Comparison of ENCODE assay signal across 1 cellular context in the genomic region with DNA sequence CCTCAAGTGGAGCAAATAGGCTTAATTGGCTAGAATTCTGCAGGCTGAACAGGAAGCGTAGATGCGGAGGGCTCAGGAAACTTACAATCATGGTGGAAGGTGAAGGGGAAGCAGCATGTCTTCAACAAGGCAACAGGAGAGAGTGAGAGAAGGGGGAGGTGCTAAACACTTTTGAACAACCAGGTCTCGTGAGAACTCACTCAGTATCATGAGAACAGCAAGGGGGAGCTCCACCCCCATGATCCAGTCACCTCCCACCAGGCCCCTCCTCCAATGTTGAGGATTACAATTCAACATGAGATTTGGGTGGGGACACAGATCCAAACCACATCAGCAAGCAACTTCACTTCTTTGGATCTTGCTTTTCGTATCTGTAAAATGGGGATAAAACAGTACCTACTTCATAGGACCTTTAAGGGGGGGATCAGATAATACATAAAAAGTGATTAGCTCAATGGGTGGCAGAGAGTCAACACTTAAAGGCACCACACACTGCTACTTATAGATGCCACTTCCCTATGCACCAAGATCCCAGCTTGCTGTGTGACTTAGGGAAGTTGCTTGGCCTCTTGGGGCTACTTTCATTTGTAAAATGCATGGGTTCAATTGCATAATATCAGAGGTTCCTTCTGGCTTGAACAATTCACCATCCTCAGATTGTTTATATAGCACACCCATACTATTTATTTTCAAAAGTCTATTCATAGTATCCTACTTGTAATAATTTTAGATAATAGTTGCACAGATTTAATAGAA.
TF ChIP-seq lines count a peak whose summit lies in the region.

No MANE protein-coding gene starts in this region.

TF ChIP-seq in SK-N-SH, 30 proteins besides CTCF, POLR2A, EP300 and RAD21 (continued from another document):
- TF ChIP-seq SMC3 (IDR thresholded peaks at IDR 0.05; ENCODE audit: low read depth, low read length) (no peak), EZH2phosphoT487 (IDR thresholded peaks at IDR 0.05; ENCODE audit: borderline replicate concordance, low read depth) (no peak), RFX5 (IDR thresholded peaks at IDR 0.05; ENCODE audit: low read length) (no peak), FOXJ3 (CRISPR knock-in tag; IDR thresholded peaks at IDR 0.05) (no peak), NRF1 (IDR thresholded peaks at IDR 0.05; ENCODE audit: low read depth, low read length) (no peak), JUND (IDR thresholded peaks at IDR 0.05) (no peak), TCF12 (IDR thresholded peaks at IDR 0.05) (no peak), ELF1 (IDR thresholded peaks at IDR 0.05) (no peak), YY1 (IDR thresholded peaks at IDR 0.05; ENCODE audit: low read depth) (no peak)
- TF ChIP-seq, protein P1, sequence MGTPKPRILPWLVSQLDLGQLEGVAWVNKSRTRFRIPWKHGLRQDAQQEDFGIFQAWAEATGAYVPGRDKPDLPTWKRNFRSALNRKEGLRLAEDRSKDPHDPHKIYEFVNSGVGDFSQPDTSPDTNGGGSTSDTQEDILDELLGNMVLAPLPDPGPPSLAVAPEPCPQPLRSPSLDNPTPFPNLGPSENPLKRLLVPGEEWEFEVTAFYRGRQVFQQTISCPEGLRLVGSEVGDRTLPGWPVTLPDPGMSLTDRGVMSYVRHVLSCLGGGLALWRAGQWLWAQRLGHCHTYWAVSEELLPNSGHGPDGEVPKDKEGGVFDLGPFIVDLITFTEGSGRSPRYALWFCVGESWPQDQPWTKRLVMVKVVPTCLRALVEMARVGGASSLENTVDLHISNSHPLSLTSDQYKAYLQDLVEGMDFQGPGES (IDR thresholded peaks at IDR 0.05; ENCODE audit: low read depth, low read length) = no peak
- TF ChIP-seq, protein P2, sequence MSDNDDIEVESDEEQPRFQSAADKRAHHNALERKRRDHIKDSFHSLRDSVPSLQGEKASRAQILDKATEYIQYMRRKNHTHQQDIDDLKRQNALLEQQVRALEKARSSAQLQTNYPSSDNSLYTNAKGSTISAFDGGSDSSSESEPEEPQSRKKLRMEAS (IDR thresholded peaks at IDR 0.05; ENCODE audit: low read depth) = no peak
- TF ChIP-seq, protein P3, sequence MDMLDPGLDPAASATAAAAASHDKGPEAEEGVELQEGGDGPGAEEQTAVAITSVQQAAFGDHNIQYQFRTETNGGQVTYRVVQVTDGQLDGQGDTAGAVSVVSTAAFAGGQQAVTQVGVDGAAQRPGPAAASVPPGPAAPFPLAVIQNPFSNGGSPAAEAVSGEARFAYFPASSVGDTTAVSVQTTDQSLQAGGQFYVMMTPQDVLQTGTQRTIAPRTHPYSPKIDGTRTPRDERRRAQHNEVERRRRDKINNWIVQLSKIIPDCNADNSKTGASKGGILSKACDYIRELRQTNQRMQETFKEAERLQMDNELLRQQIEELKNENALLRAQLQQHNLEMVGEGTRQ (IDR thresholded peaks at IDR 0.05; ENCODE audit: borderline replicate concordance, low read depth, low read length) = no peak
- TF ChIP-seq, protein P4, sequence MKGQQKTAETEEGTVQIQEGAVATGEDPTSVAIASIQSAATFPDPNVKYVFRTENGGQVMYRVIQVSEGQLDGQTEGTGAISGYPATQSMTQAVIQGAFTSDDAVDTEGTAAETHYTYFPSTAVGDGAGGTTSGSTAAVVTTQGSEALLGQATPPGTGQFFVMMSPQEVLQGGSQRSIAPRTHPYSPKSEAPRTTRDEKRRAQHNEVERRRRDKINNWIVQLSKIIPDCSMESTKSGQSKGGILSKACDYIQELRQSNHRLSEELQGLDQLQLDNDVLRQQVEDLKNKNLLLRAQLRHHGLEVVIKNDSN (IDR thresholded peaks at IDR 0.05; ENCODE audit: borderline replicate concordance, low read depth) = no peak
